ENCODE assay signal across 2 cellular contexts in the genomic region with DNA sequence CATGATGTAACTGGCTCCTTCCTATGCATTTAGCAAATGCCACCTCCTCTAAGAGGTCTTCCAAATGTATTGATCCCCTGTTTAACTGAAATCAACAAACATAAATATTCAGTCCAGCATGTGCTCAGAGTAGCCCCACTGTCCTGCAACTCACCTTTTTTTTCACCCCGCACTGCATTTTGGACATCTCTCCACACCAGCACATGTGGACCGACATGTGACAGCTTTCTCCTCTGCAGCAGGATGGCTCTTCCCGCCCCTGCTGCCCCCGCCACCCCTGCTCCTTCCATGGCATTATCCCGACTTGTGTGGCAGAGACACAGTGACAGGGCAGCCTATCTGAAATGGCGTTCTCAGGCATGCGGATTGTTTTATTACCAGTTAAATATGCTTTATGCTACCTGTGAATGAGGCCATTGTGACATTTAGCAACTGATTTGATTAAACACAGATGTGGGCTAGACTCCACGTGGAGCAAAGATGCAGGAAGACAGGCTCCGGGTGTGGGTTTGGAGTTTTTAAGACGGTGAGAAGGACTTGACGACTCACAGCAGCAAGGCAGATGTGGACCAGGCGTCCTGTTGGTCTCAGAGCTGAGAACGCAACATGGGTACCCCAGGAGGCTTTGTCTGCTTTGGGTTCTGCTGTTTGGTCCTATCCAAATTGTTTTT.
TF ChIP-seq lines count a peak whose summit lies in the region.

No MANE protein-coding gene starts in this region.

TF ChIP-seq in SK-N-SH, 30 proteins besides CTCF, POLR2A, EP300 and RAD21 (continued from another document):
- TF ChIP-seq, protein P1, sequence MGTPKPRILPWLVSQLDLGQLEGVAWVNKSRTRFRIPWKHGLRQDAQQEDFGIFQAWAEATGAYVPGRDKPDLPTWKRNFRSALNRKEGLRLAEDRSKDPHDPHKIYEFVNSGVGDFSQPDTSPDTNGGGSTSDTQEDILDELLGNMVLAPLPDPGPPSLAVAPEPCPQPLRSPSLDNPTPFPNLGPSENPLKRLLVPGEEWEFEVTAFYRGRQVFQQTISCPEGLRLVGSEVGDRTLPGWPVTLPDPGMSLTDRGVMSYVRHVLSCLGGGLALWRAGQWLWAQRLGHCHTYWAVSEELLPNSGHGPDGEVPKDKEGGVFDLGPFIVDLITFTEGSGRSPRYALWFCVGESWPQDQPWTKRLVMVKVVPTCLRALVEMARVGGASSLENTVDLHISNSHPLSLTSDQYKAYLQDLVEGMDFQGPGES (IDR thresholded peaks at IDR 0.05; ENCODE audit: low read depth, low read length) = no peak
- TF ChIP-seq JUND (IDR thresholded peaks at IDR 0.05) (no peak), POLR2AphosphoS5 (IDR thresholded peaks at IDR 0.05; ENCODE audit: low read depth, low read length) (no peak)

TF ChIP-seq in SK-N-SH treated with all-trans-retinoic acid at 6 μM for 48 hours, 23 proteins besides CTCF, POLR2A, EP300 and RAD21 (continued from another document):
- TF ChIP-seq, protein P2, sequence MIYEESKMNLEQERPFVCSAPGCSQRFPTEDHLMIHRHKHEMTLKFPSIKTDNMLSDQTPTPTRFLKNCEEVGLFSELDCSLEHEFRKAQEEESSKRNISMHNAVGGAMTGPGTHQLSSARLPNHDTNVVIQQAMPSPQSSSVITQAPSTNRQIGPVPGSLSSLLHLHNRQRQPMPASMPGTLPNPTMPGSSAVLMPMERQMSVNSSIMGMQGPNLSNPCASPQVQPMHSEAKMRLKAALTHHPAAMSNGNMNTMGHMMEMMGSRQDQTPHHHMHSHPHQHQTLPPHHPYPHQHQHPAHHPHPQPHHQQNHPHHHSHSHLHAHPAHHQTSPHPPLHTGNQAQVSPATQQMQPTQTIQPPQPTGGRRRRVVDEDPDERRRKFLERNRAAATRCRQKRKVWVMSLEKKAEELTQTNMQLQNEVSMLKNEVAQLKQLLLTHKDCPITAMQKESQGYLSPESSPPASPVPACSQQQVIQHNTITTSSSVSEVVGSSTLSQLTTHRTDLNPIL (CRISPR knock-in tag; IDR thresholded peaks at IDR 0.05; ENCODE audit: low read depth) = no peak
- no peak for TF ChIP-seq ZFP30 (CRISPR knock-in tag; IDR thresholded peaks at IDR 0.05)
- TF ChIP-seq, protein P3, sequence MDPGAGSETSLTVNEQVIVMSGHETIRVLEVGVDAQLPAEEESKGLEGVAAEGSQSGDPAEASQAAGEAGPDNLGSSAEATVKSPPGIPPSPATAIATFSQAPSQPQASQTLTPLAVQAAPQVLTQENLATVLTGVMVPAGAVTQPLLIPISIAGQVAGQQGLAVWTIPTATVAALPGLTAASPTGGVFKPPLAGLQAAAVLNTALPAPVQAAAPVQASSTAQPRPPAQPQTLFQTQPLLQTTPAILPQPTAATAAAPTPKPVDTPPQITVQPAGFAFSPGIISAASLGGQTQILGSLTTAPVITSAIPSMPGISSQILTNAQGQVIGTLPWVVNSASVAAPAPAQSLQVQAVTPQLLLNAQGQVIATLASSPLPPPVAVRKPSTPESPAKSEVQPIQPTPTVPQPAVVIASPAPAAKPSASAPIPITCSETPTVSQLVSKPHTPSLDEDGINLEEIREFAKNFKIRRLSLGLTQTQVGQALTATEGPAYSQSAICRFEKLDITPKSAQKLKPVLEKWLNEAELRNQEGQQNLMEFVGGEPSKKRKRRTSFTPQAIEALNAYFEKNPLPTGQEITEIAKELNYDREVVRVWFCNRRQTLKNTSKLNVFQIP (CRISPR knock-in tag; IDR thresholded peaks at IDR 0.05; ENCODE audit: borderline replicate concordance, low read depth) = no peak
- no peak for TF ChIP-seq OSR1 (CRISPR knock-in tag; IDR thresholded peaks at IDR 0.05)
- no peak for TF ChIP-seq TSHZ2 (CRISPR knock-in tag; IDR thresholded peaks at IDR 0.05)
- TF ChIP-seq ZFP3 (CRISPR knock-in tag; IDR thresholded peaks at IDR 0.05) = no peak
- TF ChIP-seq ISL1 (CRISPR knock-in tag; IDR thresholded peaks at IDR 0.05) = no peak
- TF ChIP-seq RARB (CRISPR knock-in tag; IDR thresholded peaks at IDR 0.05) = no peak
- no peak for TF ChIP-seq TCF4 (CRISPR knock-in tag; IDR thresholded peaks at IDR 0.05; ENCODE audit: borderline replicate concordance)
- TF ChIP-seq GLIS3 (CRISPR knock-in tag; IDR thresholded peaks at IDR 0.05) = no peak
- TF ChIP-seq BACH2 (CRISPR knock-in tag; IDR thresholded peaks at IDR 0.05; ENCODE audit: borderline replicate concordance) = no peak
- no peak for TF ChIP-seq ZNF8 (CRISPR knock-in tag; IDR thresholded peaks at IDR 0.05)
- no peak for TF ChIP-seq ESRRG (CRISPR knock-in tag; IDR thresholded peaks at IDR 0.05)
- TF ChIP-seq ARNTL (CRISPR knock-in tag; IDR thresholded peaks at IDR 0.05; ENCODE audit: borderline replicate concordance, low read depth) = no peak
